Comparison of ENCODE assay signal across 24 cellular contexts in genomic region chr2:79271456-79271855, GRCh38.
"Had no signal": no experiment of that assay in that cellular context is flagged by ENCODE, and none has a peak within 500 bp of the region (broad histone marks: within the 10 kb centered on the region; RNA-seq: fewer than 3 reads in every experiment).

No MANE protein-coding gene starts in this region.

- H3K4me1 Mint-ChIP-seq: immature natural killer cell; memory B cell; naive B cell; stimulated activated naive B cell treated with anti-CD40 and anti-IgM and Interleukin-4, amounts not matched to agents 10 μg/mL and 1 μg/mL and 100 μg/mL, for 72 hours had no signal

- H3K4me3 Mint-ChIP-seq: dendritic cell treated with granulocyte-macrophage colony-stimulating factor and Interleukin-4, amounts not matched to agents 40 ng/mL and 50 ng/mL, for 4 days; immature natural killer cell; memory B cell; mesothelial cell of epicardium; naive B cell; natural killer cell treated with Interleukin-12 subunit alpha and Interleukin-12 subunit beta and Interleukin-15 and Interleukin-18, amount 100 ng/mL, for 72 hours; stimulated activated naive B cell treated with anti-CD40 and anti-IgM and Interleukin-4, amounts not matched to agents 10 μg/mL and 1 μg/mL and 100 μg/mL, for 72 hours; stimulated activated naive CD8-positive, alpha-beta T cell treated with anti-CD3 and anti-CD28 coated beads, Interleukin-15, Interleukin-2, amounts not matched to agents 100 ng/mL and 50 ng/mL, for 24 hours had no signal

- H3K27me3 ChIP-seq: colonic mucosa, esophagus squamous epithelium, spleen, tibial nerve, vagina had no signal

- H3K36me3 ChIP-seq: colonic mucosa, esophagus squamous epithelium, spleen, thoracic aorta, tibial nerve, vagina had no signal

- H3K9me3 ChIP-seq: colonic mucosa, esophagus squamous epithelium, thoracic aorta, vagina had no signal

- DNase-seq: colonic mucosa; effector CD8-positive, alpha-beta T cell; esophagus squamous epithelium; foreskin melanocyte; hypothalamus; immature natural killer cell; mucosa of descending colon; naive B cell; nucleus accumbens; psoas muscle; right cardiac atrium; spleen; stimulated activated CD4-positive, alpha-beta T cell treated with anti-CD3 and anti-CD28 coated beads, Interleukin-4, amount 100 ng/mL, for 4 hours; stimulated activated naive B cell treated with anti-CD40 and anti-IgM and Interleukin-4, amounts not matched to agents 10 μg/mL and 1 μg/mL and 100 μg/mL, for 72 hours had no signal

- H3K4me3 ChIP-seq: colonic mucosa, esophagus squamous epithelium, lung, mucosa of descending colon, psoas muscle, skin epidermis, spleen, thoracic aorta, tibial nerve, vagina had no signal

- H3K27ac Mint-ChIP-seq: dendritic cell treated with granulocyte-macrophage colony-stimulating factor and Interleukin-4, amounts not matched to agents 40 ng/mL and 50 ng/mL, for 4 days; immature natural killer cell; memory B cell; mesothelial cell of epicardium; natural killer cell treated with Interleukin-12 subunit alpha and Interleukin-12 subunit beta and Interleukin-15 and Interleukin-18, amount 100 ng/mL, for 72 hours; stimulated activated naive B cell treated with anti-CD40 and anti-IgM and Interleukin-4, amounts not matched to agents 10 μg/mL and 1 μg/mL and 100 μg/mL, for 72 hours; stimulated activated naive CD8-positive, alpha-beta T cell treated with anti-CD3 and anti-CD28 coated beads, Interleukin-15, Interleukin-2, amounts not matched to agents 100 ng/mL and 50 ng/mL, for 24 hours had no signal

- H3K27ac ChIP-seq: colonic mucosa, esophagus squamous epithelium, psoas muscle, skin epidermis, spleen, thoracic aorta, tibial nerve, vagina had no signal

- H3K36me3 Mint-ChIP-seq: immature natural killer cell; memory B cell; mesothelial cell of epicardium; naive B cell; stimulated activated naive B cell treated with anti-CD40 and anti-IgM and Interleukin-4, amounts not matched to agents 10 μg/mL and 1 μg/mL and 100 μg/mL, for 72 hours had no signal

- H3K4me1 ChIP-seq: colonic mucosa, esophagus squamous epithelium, psoas muscle, spleen, tibial nerve, vagina had no signal

- ATAC-seq: mucosa of descending colon; natural killer cell treated with Interleukin-12 subunit alpha and Interleukin-12 subunit beta and Interleukin-15 and Interleukin-18, amount 100 ng/mL, for 72 hours; psoas muscle; right cardiac atrium; stimulated activated naive B cell treated with anti-CD40 and anti-IgM and Interleukin-4, amounts not matched to agents 10 μg/mL and 1 μg/mL and 100 μg/mL, for 72 hours had no signal

- H3K27me3 Mint-ChIP-seq: dendritic cell treated with granulocyte-macrophage colony-stimulating factor and Interleukin-4, amounts not matched to agents 40 ng/mL and 50 ng/mL, for 4 days; memory B cell; naive B cell; natural killer cell treated with Interleukin-12 subunit alpha and Interleukin-12 subunit beta and Interleukin-15 and Interleukin-18, amount 100 ng/mL, for 72 hours; stimulated activated naive B cell treated with anti-CD40 and anti-IgM and Interleukin-4, amounts not matched to agents 10 μg/mL and 1 μg/mL and 100 μg/mL, for 72 hours; stimulated activated naive CD8-positive, alpha-beta T cell treated with anti-CD3 and anti-CD28 coated beads, Interleukin-15, Interleukin-2, amounts not matched to agents 100 ng/mL and 50 ng/mL, for 24 hours had no signal
